Comparison of ENCODE assay signal across 8 cellular contexts in the genomic region with DNA sequence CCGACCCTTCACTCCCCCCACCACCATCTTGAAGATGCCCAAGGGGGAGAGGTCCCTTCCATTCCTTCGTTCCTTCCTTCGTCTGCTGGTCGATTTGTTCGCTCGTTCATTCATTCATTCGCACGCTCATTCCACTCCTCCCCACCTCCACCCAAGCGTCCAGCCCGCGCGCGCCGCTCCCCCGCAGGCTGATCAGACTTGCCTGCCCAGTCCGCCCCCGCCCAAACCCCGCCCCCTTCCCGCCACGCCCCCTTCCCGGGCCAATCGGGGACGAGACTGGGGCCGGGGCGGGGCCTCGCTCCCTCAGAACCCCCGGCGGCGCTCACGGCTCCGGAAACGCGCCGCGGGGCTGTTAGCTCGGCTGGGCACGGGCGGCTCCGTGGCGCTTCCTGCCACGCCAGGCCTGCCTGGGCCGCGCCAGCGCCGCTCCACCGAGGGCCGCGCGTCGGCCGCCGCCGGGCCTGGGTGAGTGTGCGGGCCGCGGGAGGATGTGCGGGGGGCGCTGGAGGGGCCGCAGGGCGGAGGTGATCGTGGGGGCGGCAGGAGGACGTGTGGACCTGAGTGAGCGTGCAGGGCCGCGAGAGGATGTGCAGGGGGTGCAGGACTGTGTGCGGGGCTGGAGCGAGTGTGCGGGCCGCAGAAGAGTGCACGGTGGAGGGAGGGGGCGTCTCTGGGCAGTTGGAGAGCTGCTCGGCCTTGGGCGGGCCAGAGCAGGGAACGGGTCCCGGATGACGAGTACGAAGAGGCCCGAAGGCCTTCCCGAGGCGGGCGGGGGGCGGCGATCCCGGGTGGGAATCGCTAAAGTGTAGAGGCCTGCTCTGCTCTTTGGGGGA. TPM values are rescaled to one million over a fixed set of nuclear protein-coding genes. Genes with fewer than 3 reads are reported as not detected.
DNase-seq lines count a peak whose midpoint lies in the region; ATAC-seq and TF ChIP-seq lines count a peak whose summit lies in the region.

TSS of gene ZNF275 (plus strand) at position 333 of the 833 bp plus-strand sequence. CDS start 2,527 bp downstream, outside the sequence.

- whole genome bisulfite sequencing in lower leg skin, 2 donors: 0 to 41% methylated on average over 22 to 79 of the region's 86 CpGs

- peaks cover 4% of the 10 kb centered on the region; the same call in 1 of the 2 replicates for H3K9me3 ChIP-seq in BLaER1

- no peaks in the 10 kb centered on the region for H3K9me3 Mint-ChIP-seq in dendritic cell treated with granulocyte-macrophage colony-stimulating factor and Interleukin-4, amounts not matched to agents 40 ng/mL and 50 ng/mL, for 4 days

- H3K36me3 Mint-ChIP-seq in dendritic cell treated with granulocyte-macrophage colony-stimulating factor and Interleukin-4, amounts not matched to agents 40 ng/mL and 50 ng/mL, for 4 days (ENCODE audit: low read depth): peaks cover 13% of the 10 kb centered on the region

- no peak for TF ChIP-seq POLR2A in lower leg skin (IDR thresholded peaks at IDR 0.05)

- peaks cover 38% of the 10 kb centered on the region for H3K27me3 ChIP-seq in BLaER1

- peak within 1 kb of the TSS; percentile 83 for H3K9ac ChIP-seq in BLaER1

- peaks cover 18% of the 10 kb centered on the region for H3K36me3 ChIP-seq in BLaER1

- peaks cover 32% of the 10 kb centered on the region for H3K4me1 ChIP-seq in BLaER1

- peak within 1 kb of the TSS; percentile 71 for H3K4me2 ChIP-seq in BLaER1

- H4K20me1 ChIP-seq in BLaER1: peaks cover 34% of the 10 kb centered on the region

- intact Hi-C loops in dendritic cell treated with granulocyte-macrophage colony-stimulating factor and Interleukin-4, amounts not matched to agents 40 ng/mL and 50 ng/mL, for 4 days (cut with micrococcal nuclease): no loop called here
- intact Hi-C loops in lower leg skin (cut with DNase I; ENCODE audit: low total_unique reads): no loop called here

- H3K4me3 ChIP-seq in BLaER1 (peak within 1 kb of the TSS; percentile 77), lower leg skin (ENCODE audit: low read depth, poor library complexity, severe bottlenecking) (peak within 1 kb of the TSS; percentile 50)

- H3K27ac Mint-ChIP-seq in dendritic cell treated with granulocyte-macrophage colony-stimulating factor and Interleukin-4, amounts not matched to agents 40 ng/mL and 50 ng/mL, for 4 days: peak within 1 kb of the TSS; percentile 80

- H3K27me3 Mint-ChIP-seq in dendritic cell treated with granulocyte-macrophage colony-stimulating factor and Interleukin-4, amounts not matched to agents 40 ng/mL and 50 ng/mL, for 4 days: peaks cover 7% of the 10 kb centered on the region

- H3K4me3 Mint-ChIP-seq in dendritic cell treated with granulocyte-macrophage colony-stimulating factor and Interleukin-4, amounts not matched to agents 40 ng/mL and 50 ng/mL, for 4 days: peak within 1 kb of the TSS; percentile 76

- peak; percentile 91 for ATAC-seq in HG03432 (IDR thresholded peaks at IDR 0.05; ENCODE audit: unreplicated experiment)

- H3K4me1 Mint-ChIP-seq in dendritic cell treated with granulocyte-macrophage colony-stimulating factor and Interleukin-4, amounts not matched to agents 40 ng/mL and 50 ng/mL, for 4 days (ENCODE audit: low read depth): peaks cover 16% of the 10 kb centered on the region

- DNase-seq in GM19238 (ENCODE audit: insufficient read length, low spot score) (peak; percentile 81), NCI-H526 treated with DMSO at 0.1 percent for 48 hours (lab: John Stamatoyannopoulos, UW) (peak; percentile 37), lower leg skin (ENCODE audit: low spot score in 2 of 2) (peak; percentile 49 to 93)
- peak; percentile 69 to 71 for DNase-seq in activated CD4-positive, alpha-beta T cell treated with anti-CD3 and anti-CD28 coated beads, Interleukin-2, amount 50 U/mL, for 4 hours
- peak; percentile 80 for DNase-seq in stimulated activated CD4-positive, alpha-beta T cell treated with anti-CD3 and anti-CD28 coated beads, Interleukin-4, amount 100 ng/mL, for 1 hour

- peak within 1 kb of the TSS; percentile 81 for H3K27ac ChIP-seq in BLaER1

- TF ChIP-seq CTCF in lower leg skin (IDR thresholded peaks at IDR 0.05): no peak

RNA-seq across cellular contexts. Expression of gene ZNF275, which starts in this region (rescaled TPM):
- 1 to 10 TPM; 1.0 to 4.7 (median 2.7) TPM for total RNA-seq in lower leg skin

Comparison
In these comparisons a context has a peak if more than half of its experiments do, and no peak if none do; other contexts are left out.
1. Peak in every context shown above with its lines: DNase-seq, ATAC-seq, H3K4me3 ChIP-seq and H3K27ac ChIP-seq.